Comparison of ENCODE assay signal across 8 cellular contexts in genomic region chr18:48007955-48008701, GRCh38.
DNase-seq lines count a peak whose midpoint lies in the region; FAIRE-seq and TF ChIP-seq lines count a peak whose summit lies in the region.

No MANE protein-coding gene starts in this region.

- no peaks in the 10 kb centered on the region for H3K36me3 Mint-ChIP-seq in activated CD4-positive, alpha-beta memory T cell treated with anti-CD3 and anti-CD28 coated beads, Interleukin-2, amount 10 ng/mL, durations not matched to agents 7 days and 5 days (ENCODE audit: low read depth)

- in situ Hi-C loops in GM23248 (cut with MboI): loop anchor here (10.0 to 25.0 kb wide), 2 partner anchors 243 to 796 kb away; no protein-coding TSS in a partner anchor

- H3K4me1 ChIP-seq in GM23248 (ENCODE audit: insufficient read depth) (peaks cover 5% of the 10 kb centered on the region; the same call in 1 of the 2 replicates), endothelial cell of umbilical vein (ENCODE audit: control insufficient read depth, extremely low read depth, insufficient read depth, low read length) (peaks cover 26% of the 10 kb centered on the region), muscle layer of colon (ENCODE audit: insufficient read depth, low read length) (peaks cover 3% of the 10 kb centered on the region)

- H3K9ac ChIP-seq in GM23248: no peak overlapping the region
- H3K9ac ChIP-seq in endothelial cell of umbilical vein (replicated peaks; ENCODE audit: extremely low read depth, insufficient read depth, low read length): peak overlapping the region; percentile 85
- H3K9ac ChIP-seq in muscle layer of colon (ENCODE audit: low read length): peak overlapping the region; percentile 49

- 4 to 9% methylated on average over 38 to 49 of the region's 68 CpGs for WGBS in GM23248 (ENCODE audit: low coverage in 1 of 2, low lambda C conversion rate in 2 of 2, missing lambda C conversion rate in 2 of 2), 2 experiments

- peak; percentile 31 to 53 for TF ChIP-seq CTCF in endothelial cell of umbilical vein (IDR thresholded peaks at IDR 0.05; ENCODE audit: extremely low read depth in 1 of 2, insufficient read depth in 1 of 2, low read depth in 1 of 2, low read length in 2 of 2)

- dilution Hi-C loops in endothelial cell of umbilical vein (cut with MboI; ENCODE audit: extremely low pct_ligation_motif_present, low sequenced_read_pairs): no loop called here

- H3K27ac ChIP-seq in GM23248 (no peak overlapping the region), endothelial cell of umbilical vein (ENCODE audit: insufficient read depth, low read depth, low read length) (peak overlapping the region; percentile 51), muscle layer of colon (ENCODE audit: low read depth, low read length) (no peak overlapping the region)

- no peaks in the 10 kb centered on the region for H4K20me1 ChIP-seq in GM23248 (ENCODE audit: insufficient read depth)
- H4K20me1 ChIP-seq in endothelial cell of umbilical vein (replicated peaks; ENCODE audit: control insufficient read depth, extremely low read depth, insufficient read depth, low read length): no peaks in the 10 kb centered on the region

- no peaks in the 10 kb centered on the region for H3F3A ChIP-seq in GM23248 (ENCODE audit: insufficient read depth)

- H3K9me3 ChIP-seq in GM23248 (ENCODE audit: low read depth): no peaks in the 10 kb centered on the region
- no peaks in the 10 kb centered on the region for H3K9me3 ChIP-seq in endothelial cell of umbilical vein (replicated peaks; ENCODE audit: control insufficient read depth, insufficient read depth, low read length)
- H3K9me3 ChIP-seq in muscle layer of colon (ENCODE audit: low read length): no peaks in the 10 kb centered on the region

- H3K4me2 ChIP-seq in GM23248 (ENCODE audit: unreplicated experiment): peak overlapping the region; percentile 74
- H3K4me2 ChIP-seq in endothelial cell of umbilical vein (ENCODE audit: insufficient read depth, low read length): peak overlapping the region; percentile 79

- intact Hi-C loops in endothelial cell of umbilical vein (cut with micrococcal nuclease): loop anchor here (1.0 to 10.0 kb wide), 3 partner anchors 15 to 527 kb away; partner anchors contain the start of gene CTIF

- no peak overlapping the region for H3K27ac Mint-ChIP-seq in activated CD4-positive, alpha-beta memory T cell treated with anti-CD3 and anti-CD28 coated beads, Interleukin-2, amount 10 ng/mL, durations not matched to agents 7 days and 5 days

- FAIRE-seq in endothelial cell of umbilical vein (lab: Jason Lieb, UNC): peak; percentile 59

- CTCF ChIA-PET in activated CD4-positive, alpha-beta memory T cell treated with anti-CD3 and anti-CD28 coated beads, Interleukin-2, amount 10 ng/mL, durations not matched to agents 7 days and 5 days (lab: Charles Lee): interaction anchor here (0.6 to 2.8 kb wide), 5 partner anchors 11 to 1741 kb away, joined by 3 to 23 read pairs (median 6); no protein-coding TSS in a partner anchor
- CTCF ChIA-PET in endothelial cell of umbilical vein (lab: Charles Lee): interaction anchor here (0.6 to 2.1 kb wide), 25 partner anchors 9 to 437 kb away, joined by 3 to 21 read pairs (median 4); partner anchors contain the start of gene SMAD2

- peaks cover 21% of the 10 kb centered on the region for H3K27me3 ChIP-seq in GM23248 (replicated peaks; ENCODE audit: insufficient read depth)
- H3K27me3 ChIP-seq in endothelial cell of umbilical vein (ENCODE audit: control insufficient read depth in 2 of 2, insufficient read depth in 2 of 2, low read length in 2 of 2): peaks cover 3 to 7% of the 10 kb centered on the region in 2 experiments
- no peaks in the 10 kb centered on the region for H3K27me3 ChIP-seq in muscle layer of colon (ENCODE audit: control insufficient read depth in 1 of 2, insufficient read depth in 2 of 2, low read length in 2 of 2)

- peak overlapping the region; percentile 58 for H3K4me3 Mint-ChIP-seq in activated CD4-positive, alpha-beta memory T cell treated with anti-CD3 and anti-CD28 coated beads, Interleukin-2, amount 10 ng/mL, durations not matched to agents 7 days and 5 days

- H3K9me1 ChIP-seq in endothelial cell of umbilical vein (replicated peaks; ENCODE audit: control insufficient read depth, extremely low read depth, insufficient read depth, low read length): no peaks in the 10 kb centered on the region

- DNase-seq in DMS53 (lab: John Stamatoyannopoulos, UW): peak; percentile 95
- DNase-seq in GM23248: peak; percentile 38
- peak; percentile 34 for DNase-seq in NCI-H2171 treated with DMSO at 0.1 percent for 48 hours (lab: John Stamatoyannopoulos, UW)
- DNase-seq in activated CD4-positive, alpha-beta memory T cell treated with anti-CD3 and anti-CD28 coated beads, Interleukin-2, amount 10 ng/mL, durations not matched to agents 7 days and 5 days: peak; percentile 44
- peak; percentile 51 for DNase-seq in endothelial cell of umbilical vein (ENCODE audit: low read depth, low spot score)
- peak; percentile 24 for DNase-seq in stimulated activated naive CD4-positive, alpha-beta T cell treated with Interleukin-2 at 50 U/mL for 16 hours (lab: John Stamatoyannopoulos, UW)
- DNase-seq in inferior parietal cortex (ENCODE audit: extremely low spot score): no peak

- H3K79me2 ChIP-seq in GM23248 (ENCODE audit: insufficient read depth) (no peaks in the 10 kb centered on the region), endothelial cell of umbilical vein (ENCODE audit: control insufficient read depth, insufficient read depth, low read length) (no peaks in the 10 kb centered on the region)

- H3K4me3 ChIP-seq in GM23248 (peak overlapping the region; percentile 66), endothelial cell of umbilical vein (replicated peaks in 1 of 3; ENCODE audit: insufficient read depth in 1 of 3, low read depth in 1 of 3, low read length in 3 of 3) (peak overlapping the region; percentile 48 to 70 (median 62)), muscle layer of colon (ENCODE audit: low read depth in 1 of 2, low read length in 2 of 2) (peak overlapping the region; percentile 68 to 73)

- no peaks in the 10 kb centered on the region for H3K9me3 Mint-ChIP-seq in activated CD4-positive, alpha-beta memory T cell treated with anti-CD3 and anti-CD28 coated beads, Interleukin-2, amount 10 ng/mL, durations not matched to agents 7 days and 5 days

- TF ChIP-seq POLR2A in endothelial cell of umbilical vein (IDR thresholded peaks at IDR 0.05; ENCODE audit: low read depth, low read length): peak; percentile 66

- H3K9me2 ChIP-seq in GM23248 (ENCODE audit: insufficient read depth): no peaks in the 10 kb centered on the region

- H3K27me3 Mint-ChIP-seq in activated CD4-positive, alpha-beta memory T cell treated with anti-CD3 and anti-CD28 coated beads, Interleukin-2, amount 10 ng/mL, durations not matched to agents 7 days and 5 days: peaks cover 44% of the 10 kb centered on the region

- H3K4me1 Mint-ChIP-seq in activated CD4-positive, alpha-beta memory T cell treated with anti-CD3 and anti-CD28 coated beads, Interleukin-2, amount 10 ng/mL, durations not matched to agents 7 days and 5 days: peaks cover 11% of the 10 kb centered on the region

- H3K36me3 ChIP-seq in GM23248 (ENCODE audit: low read depth) (no peaks in the 10 kb centered on the region), endothelial cell of umbilical vein (ENCODE audit: control insufficient read depth in 2 of 2, extremely low read depth in 1 of 2, insufficient read depth in 2 of 2, low read length in 2 of 2) (no peaks in the 10 kb centered on the region), muscle layer of colon (ENCODE audit: insufficient read depth, low read length) (no peaks in the 10 kb centered on the region)

- H2AFZ ChIP-seq in GM23248 (peak overlapping the region; percentile 68), endothelial cell of umbilical vein (ENCODE audit: low read depth, low read length) (peak overlapping the region; percentile 91)

- POLR2A ChIA-PET in activated CD4-positive, alpha-beta memory T cell treated with anti-CD3 and anti-CD28 coated beads, Interleukin-2, amount 10 ng/mL, durations not matched to agents 7 days and 5 days (lab: Charles Lee): interaction anchor here (0.6 to 0.8 kb wide), 2 partner anchors 77 to 78 kb away, joined by 3 read pairs; no protein-coding TSS in a partner anchor
- POLR2A ChIA-PET in endothelial cell of umbilical vein (lab: Charles Lee): interaction anchor here (0.6 to 1.4 kb wide), 2 partner anchors 77 to 1796 kb away, joined by 3 to 4 read pairs; partner anchors contain the start of gene SMAD2

- TSS peak; percentile 59 for BruUV-seq in endothelial cell of umbilical vein (replicated peaks; lab: Mats Ljungman, UMichigan)

TF ChIP-seq in endothelial cell of umbilical vein, 7 proteins besides CTCF, POLR2A, EP300 and RAD21:
- TF ChIP-seq JUN (IDR thresholded peaks at IDR 0.05; ENCODE audit: borderline replicate concordance, insufficient read depth, insufficient read length, low read depth) (no peak), MYC (IDR thresholded peaks at IDR 0.05; ENCODE audit: low read depth, low read length) (no peak), MAX (IDR thresholded peaks at IDR 0.05; ENCODE audit: insufficient read depth, insufficient read length) (no peak), POLR2AphosphoS5 (IDR thresholded peaks at IDR 0.05; ENCODE audit: insufficient read depth, low read depth, low read length) (no peak), GATA2 (IDR thresholded peaks at IDR 0.05; ENCODE audit: insufficient read depth, insufficient read length, low read depth, low read length) (no peak), EZH2 (IDR thresholded peaks at IDR 0.05; ENCODE audit: borderline replicate concordance, low read depth, low read length, severe bottlenecking) (no peak), FOS (IDR thresholded peaks at IDR 0.05; ENCODE audit: borderline replicate concordance, insufficient read depth, low read length) (no peak)
TF ChIP-seq in endothelial cell of umbilical vein: peak in this region for 0.
